ENCODE assay signal across 19 cellular contexts in the genomic region with DNA sequence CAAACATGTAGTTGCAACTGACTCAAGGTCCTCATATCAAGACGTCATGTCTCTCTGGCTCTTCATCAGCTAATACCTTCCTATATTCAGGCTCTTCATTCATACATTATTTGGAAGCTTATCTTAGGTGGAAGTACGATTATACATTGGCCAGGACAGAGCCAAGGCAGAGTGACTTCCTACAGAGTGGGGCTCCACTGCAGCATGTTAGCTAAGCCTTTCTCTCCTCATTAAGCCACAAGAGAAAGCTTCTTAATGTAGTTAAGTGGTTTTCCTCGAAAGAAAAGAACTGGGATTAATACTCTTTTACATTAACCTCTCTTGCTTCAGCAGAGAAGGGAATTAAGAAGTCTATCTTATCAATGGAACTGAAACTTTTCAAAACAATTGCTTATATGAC. TPM values are rescaled to one million over a fixed set of nuclear protein-coding genes. Genes with fewer than 3 reads are reported as not detected.
DNase-seq lines count a peak whose midpoint lies in the region; ATAC-seq, FAIRE-seq and TF ChIP-seq lines count a peak whose summit lies in the region.
"Had no signal": no experiment of that assay in that cellular context is flagged by ENCODE, and none has a peak within 500 bp of the region (broad histone marks: within the 10 kb centered on the region; RNA-seq: fewer than 3 reads in every experiment).

No MANE protein-coding gene starts in this region.

- H4K8ac ChIP-seq in mesendoderm (ENCODE audit: low read depth, low read length): no peak overlapping the region

- H3K18ac ChIP-seq in mesendoderm (ENCODE audit: low read length): no peak overlapping the region

- H2BK15ac ChIP-seq in mesendoderm (replicated peaks; ENCODE audit: low read depth): no peak overlapping the region

- H3K9me3 Mint-ChIP-seq in type B pancreatic cell: no peaks in the 10 kb centered on the region
- H3K9me3 Mint-ChIP-seq: CD14-positive monocyte; CD4-positive, alpha-beta memory T cell; IgD-negative memory B cell had no signal

- no peak for DNase-seq in D721Med (ENCODE audit: insufficient read length, low spot score)
- DNase-seq in NCI-H524 treated with DMSO at 0.1 percent for 48 hours (lab: John Stamatoyannopoulos, UW): peak; percentile 2
- peak; percentile 70 for DNase-seq in WERI-Rb-1
- peak; percentile 2 for DNase-seq in mesendoderm
- DNase-seq in type B pancreatic cell (ENCODE audit: extremely low spot score, unreplicated experiment): no peak
- no peak for DNase-seq in NCI-H345 (lab: John Stamatoyannopoulos, UW)
- DNase-seq: 8988T; Calu3; CD4-positive, alpha-beta memory T cell; GOT3; H7 had no signal

- no CpG with 5 or more reads among the region's 3 CpGs for WGBS in mesendoderm (ENCODE audit: extremely low coverage, insufficient coverage, low lambda C conversion rate)

- no peaks in the 10 kb centered on the region for H3K27me3 Mint-ChIP-seq in type B pancreatic cell
- H3K27me3 Mint-ChIP-seq: CD4-positive, alpha-beta memory T cell; IgD-negative memory B cell had no signal

- H2BK5ac ChIP-seq in mesendoderm (ENCODE audit: low read length): no peak overlapping the region

- H3K4me2 ChIP-seq in mesendoderm (ENCODE audit: low read length): no peak overlapping the region
- H3K4me2 ChIP-seq: BLaER1 had no signal

- H3K36me3 ChIP-seq in WERI-Rb-1 (peaks cover 11% of the 10 kb centered on the region; the same call in 1 of the 2 replicates), mesendoderm (ENCODE audit: control insufficient read depth, insufficient read depth, low read length) (no peaks in the 10 kb centered on the region)
- H3K36me3 ChIP-seq: BLaER1 had no signal

- no peak overlapping the region for H3K9ac ChIP-seq in mesendoderm (ENCODE audit: low read length)
- H3K9ac ChIP-seq: BLaER1 had no signal

- H3K23ac ChIP-seq in mesendoderm (ENCODE audit: low read length): no peak overlapping the region

- H3K4me3 ChIP-seq in WERI-Rb-1 (ENCODE audit: low read depth, low read length) (no peak overlapping the region), mesendoderm (ENCODE audit: low read length) (no peak overlapping the region)
- H3K4me3 ChIP-seq: BLaER1 had no signal

- H2AK5ac ChIP-seq in mesendoderm (ENCODE audit: low read length): no peak overlapping the region

- ATAC-seq in HG02759 (IDR thresholded peaks at IDR 0.05; ENCODE audit: unreplicated experiment): no peak
- no peak for ATAC-seq in GM21360 (IDR thresholded peaks at IDR 0.05; ENCODE audit: unreplicated experiment)
- ATAC-seq: HepG2 had no signal

- H3K27ac ChIP-seq in WERI-Rb-1 (no peak overlapping the region), mesendoderm (ENCODE audit: low read depth, low read length) (no peak overlapping the region)
- H3K27ac ChIP-seq: BLaER1 had no signal

- H4K5ac ChIP-seq in mesendoderm (ENCODE audit: low read length): no peak overlapping the region

- FAIRE-seq in D721Med (lab: Jason Lieb, UNC): peak; percentile 95
- FAIRE-seq: G401.6, GM12891, HepG2 had no signal

- no peaks in the 10 kb centered on the region for H3K4me1 ChIP-seq in mesendoderm (ENCODE audit: control insufficient read depth, low read depth, low read length)
- H3K4me1 ChIP-seq: BLaER1 had no signal

- H3K4me3 Mint-ChIP-seq in type B pancreatic cell: no peak overlapping the region
- H3K4me3 Mint-ChIP-seq: CD14-positive monocyte; CD4-positive, alpha-beta memory T cell; IgD-negative memory B cell had no signal

- no peaks in the 10 kb centered on the region for H3K36me3 Mint-ChIP-seq in type B pancreatic cell

- no peak overlapping the region for H3K27ac Mint-ChIP-seq in type B pancreatic cell
- H3K27ac Mint-ChIP-seq: CD4-positive, alpha-beta memory T cell had no signal

- H3K4ac ChIP-seq in mesendoderm (ENCODE audit: low read depth, low read length): no peak overlapping the region

- H3K56ac ChIP-seq in mesendoderm (ENCODE audit: low read length): no peak overlapping the region

- no peaks in the 10 kb centered on the region for H3K79me2 ChIP-seq in mesendoderm (ENCODE audit: control insufficient read depth, insufficient read depth, low read length)

- H3K27me3 ChIP-seq in WERI-Rb-1 (ENCODE audit: insufficient read depth, low read depth, severe bottlenecking) (no peaks in the 10 kb centered on the region), mesendoderm (ENCODE audit: insufficient read depth, low read length, poor library complexity) (no peaks in the 10 kb centered on the region)
- H3K27me3 ChIP-seq: BLaER1 had no signal

- TF ChIP-seq CTCF in D721Med (IDR thresholded peaks at IDR 0.05; ENCODE audit: insufficient read depth, missing control alignments) (no peak), WERI-Rb-1 (IDR thresholded peaks at IDR 0.05; ENCODE audit: low read depth, low read length) (no peak), type B pancreatic cell (conservative IDR thresholded peaks at IDR 0.05) (no peak)

- no peaks in the 10 kb centered on the region for H3K9me3 ChIP-seq in WERI-Rb-1 (ENCODE audit: severe bottlenecking)
- H3K9me3 ChIP-seq: BLaER1 had no signal

- no peaks in the 10 kb centered on the region for H3K79me1 ChIP-seq in mesendoderm (ENCODE audit: low read length)

- no peak overlapping the region for H2BK120ac ChIP-seq in mesendoderm (ENCODE audit: low read depth, low read length)

- no peaks in the 10 kb centered on the region for H3K4me1 Mint-ChIP-seq in type B pancreatic cell (ENCODE audit: unreplicated experiment)
- H3K4me1 Mint-ChIP-seq: CD14-positive monocyte; CD4-positive, alpha-beta memory T cell; IgD-negative memory B cell had no signal

RNA-seq across cellular contexts. Expression of a gene that starts 15.0 kb away (rescaled TPM):
- 3.7 TPM for polyA plus RNA-seq in mesendoderm (2013, experiment 1 of 2)
- 3.9 TPM for polyA plus RNA-seq in mesendoderm (2013, experiment 2 of 2)
- 8.7 and 10.3 TPM in 2 replicates for total RNA-seq in type B pancreatic cell (ENCODE audit: low replicate concordance)

RNA-seq across cellular contexts. Expression of a gene that starts 17.6 kb away (rescaled TPM):
- 10.5 TPM for polyA plus RNA-seq in mesendoderm (2013, experiment 1 of 2)
- 10.9 TPM for polyA plus RNA-seq in mesendoderm (2013, experiment 2 of 2)
- 11.7 and 21.2 TPM in 2 replicates for total RNA-seq in type B pancreatic cell (ENCODE audit: low replicate concordance)

Comparison
In these comparisons a context has a peak if more than half of its experiments do, and no peak if none do; other contexts are left out.
1. DNase-seq: peak in NCI-H524 treated with DMSO at 0.1 percent for 48 hours (single experiment), WERI-Rb-1 (single experiment) and mesendoderm (single experiment); none in D721Med (single experiment), type B pancreatic cell (single experiment) and NCI-H345 (single experiment).